ENCODE assay signal across 8 cellular contexts in the genomic region with DNA sequence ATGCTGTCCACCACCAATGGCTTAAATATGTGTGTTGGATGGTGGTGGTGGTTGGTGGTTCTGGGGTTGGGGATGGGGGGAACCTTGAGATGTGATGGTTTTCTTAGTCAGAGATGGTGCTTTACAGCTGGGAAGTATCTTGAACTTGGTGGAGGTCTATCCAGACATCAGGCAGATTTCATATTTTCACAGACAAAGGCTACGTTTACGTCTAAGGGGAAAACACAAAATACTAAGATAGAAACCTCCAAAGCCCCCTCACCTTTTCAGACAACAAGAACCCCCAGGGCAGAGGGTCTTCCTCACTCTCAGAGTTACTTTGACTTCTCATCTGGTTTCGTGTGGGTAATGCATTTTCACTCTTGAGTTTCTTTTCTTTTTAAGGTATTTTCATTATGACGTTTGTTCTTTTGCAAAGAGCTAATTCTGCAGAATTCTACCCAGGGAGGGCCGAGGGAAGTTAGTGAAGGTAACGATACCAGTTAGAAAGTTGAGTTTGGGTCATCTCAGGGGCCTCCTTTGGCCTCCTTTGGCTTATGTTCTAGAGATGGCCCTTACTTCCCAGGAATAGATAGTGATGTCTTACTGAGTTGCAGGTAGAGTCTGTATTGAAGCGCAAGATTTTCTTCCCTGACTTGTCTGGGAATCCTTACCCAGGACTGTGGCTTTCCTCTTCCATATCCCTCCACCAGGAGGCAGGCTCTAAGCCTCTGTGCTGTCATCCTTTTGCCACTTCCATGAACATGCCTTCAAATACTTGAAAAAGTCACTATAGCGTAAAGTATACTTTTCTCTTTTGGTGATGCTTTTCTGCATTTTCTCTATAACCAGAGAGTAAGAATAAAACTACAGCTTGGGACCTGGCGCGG. TPM values are rescaled to one million over a fixed set of nuclear protein-coding genes. Genes with fewer than 3 reads are reported as not detected.
DNase-seq lines count a peak whose midpoint lies in the region; ATAC-seq and TF ChIP-seq lines count a peak whose summit lies in the region.

No MANE protein-coding gene starts in this region.

- H2BK120ac ChIP-seq in neuronal stem cell (ENCODE audit: low read depth, low read length): no peak overlapping the region

- H3K4me2 ChIP-seq in neural progenitor cell (no peak overlapping the region), neuronal stem cell (ENCODE audit: insufficient read depth, low read length, poor library complexity, severe bottlenecking) (no peak overlapping the region)

- H3K4me3 Mint-ChIP-seq in activated T-cell treated with anti-CD3 and anti-CD28 coated beads, Interleukin-2, amount 50 U/mL, for 72 hours: peak overlapping the region; percentile 84 to 85
- no peak overlapping the region for H3K4me3 Mint-ChIP-seq in neural progenitor cell

- H3K27ac ChIP-seq in neural progenitor cell (no peak overlapping the region), neuronal stem cell (replicated peaks; ENCODE audit: low read length) (no peak overlapping the region), tibial artery (no peak overlapping the region)

- H3K9ac ChIP-seq in neural progenitor cell: no peak overlapping the region
- no peak overlapping the region for H3K9ac ChIP-seq in neuronal stem cell (ENCODE audit: low read depth, low read length, poor library complexity)

- H3K4me1 Mint-ChIP-seq in activated T-cell treated with anti-CD3 and anti-CD28 coated beads, Interleukin-2, amount 50 U/mL, for 72 hours (ENCODE audit: low read depth): peaks cover 96% of the 10 kb centered on the region
- peaks cover 23% of the 10 kb centered on the region for H3K4me1 Mint-ChIP-seq in neural progenitor cell

- no peaks in the 10 kb centered on the region for H3K27me3 ChIP-seq in neural progenitor cell
- H3K27me3 ChIP-seq in neuronal stem cell (ENCODE audit: control insufficient read depth in 3 of 3, insufficient read depth in 3 of 3, low read depth in 1 of 3, low read length in 3 of 3): no peaks in the 10 kb centered on the region
- no peaks in the 10 kb centered on the region for H3K27me3 ChIP-seq in tibial artery

- no peak overlapping the region for H2BK12ac ChIP-seq in neuronal stem cell (ENCODE audit: low read length)

- ATAC-seq in GM18520 (IDR thresholded peaks at IDR 0.05; ENCODE audit: unreplicated experiment) (peak; percentile 27), HG03025 (IDR thresholded peaks at IDR 0.05; ENCODE audit: low FRiP score, unreplicated experiment) (peak; percentile 49)
- peak; percentile 54 to 63 for ATAC-seq in activated T-cell treated with anti-CD3 and anti-CD28 coated beads, Interleukin-2, amount 50 U/mL, for 72 hours (replicated peaks in 1 of 2)

- H3K4ac ChIP-seq in neuronal stem cell (ENCODE audit: low read length): no peak overlapping the region

- H3K9me3 ChIP-seq in neural progenitor cell (ENCODE audit: low read depth) (no peaks in the 10 kb centered on the region), neuronal stem cell (replicated peaks in 1 of 2; ENCODE audit: control insufficient read depth in 2 of 2, insufficient read depth in 1 of 2, low read depth in 1 of 2, low read length in 2 of 2) (no peaks in the 10 kb centered on the region), tibial artery (no peaks in the 10 kb centered on the region)

- no peaks in the 10 kb centered on the region for H3K27me3 Mint-ChIP-seq in activated T-cell treated with anti-CD3 and anti-CD28 coated beads, Interleukin-2, amount 50 U/mL, for 72 hours (ENCODE audit: low read depth)
- H3K27me3 Mint-ChIP-seq in neural progenitor cell (ENCODE audit: insufficient read depth, low read depth): peaks cover 4% of the 10 kb centered on the region

- H3K18ac ChIP-seq in neuronal stem cell (ENCODE audit: low read length): no peak overlapping the region

- no CpG with 5 or more reads among the region's 10 CpGs for WGBS in neuronal stem cell (ENCODE audit: extremely low coverage in 2 of 2, insufficient read length in 2 of 2, insufficient replicate concordance in 1 of 2), 2 donors

- H3K79me2 ChIP-seq in neural progenitor cell (ENCODE audit: low read depth): no peaks in the 10 kb centered on the region

- no peak overlapping the region for H3K23ac ChIP-seq in neuronal stem cell (ENCODE audit: low read depth, low read length, poor library complexity)

- H3K79me1 ChIP-seq in neuronal stem cell (ENCODE audit: low read depth, low read length): no peaks in the 10 kb centered on the region

- no peak overlapping the region for H3K14ac ChIP-seq in neuronal stem cell (ENCODE audit: low read length)

- H3K4me1 ChIP-seq in neural progenitor cell (peaks cover 6% of the 10 kb centered on the region), neuronal stem cell (ENCODE audit: control insufficient read depth in 2 of 2, insufficient read depth in 1 of 2, low read depth in 1 of 2, low read length in 2 of 2) (peaks cover 0 to 3% of the 10 kb centered on the region in 2 donors), tibial artery (no peaks in the 10 kb centered on the region)

- CTCF ChIA-PET in AG04449 (lab: Yijun Ruan, JAX): interaction anchor here (1.6 to 2.9 kb wide), 2 partner anchors 10 to 11 kb away, joined by 5 to 8 read pairs; no protein-coding TSS in a partner anchor

- H3K27ac Mint-ChIP-seq in activated T-cell treated with anti-CD3 and anti-CD28 coated beads, Interleukin-2, amount 50 U/mL, for 72 hours: peak overlapping the region; percentile 92
- peak overlapping the region; percentile 9 for H3K27ac Mint-ChIP-seq in neural progenitor cell

- no peak overlapping the region for H4K8ac ChIP-seq in neuronal stem cell (ENCODE audit: low read depth, low read length)

- H4K20me1 ChIP-seq in neural progenitor cell (ENCODE audit: low read depth): no peaks in the 10 kb centered on the region

- POLR2A ChIA-PET in AG04449 (lab: Yijun Ruan, JAX): no interaction called here

- peak; percentile 27 for TF ChIP-seq CTCF in AG04449 (IDR thresholded peaks at IDR 0.05; ENCODE audit: insufficient read depth, low read length, missing control alignments)
- peak; percentile 69 for TF ChIP-seq CTCF in neural progenitor cell (IDR thresholded peaks at IDR 0.05)
- peak in 1 of 2 experiments; percentile 6 for TF ChIP-seq CTCF in tibial artery (IDR thresholded peaks at IDR 0.05)

- no peaks in the 10 kb centered on the region for H3K36me3 ChIP-seq in neural progenitor cell
- H3K36me3 ChIP-seq in neuronal stem cell (replicated peaks in 1 of 2; ENCODE audit: control insufficient read depth in 2 of 2, insufficient read depth in 2 of 2, low read length in 2 of 2): no peaks in the 10 kb centered on the region
- H3K36me3 ChIP-seq in tibial artery: no peaks in the 10 kb centered on the region

- no peaks in the 10 kb centered on the region for H3F3A ChIP-seq in neural progenitor cell (ENCODE audit: low read depth)

- H2AFZ ChIP-seq in neural progenitor cell (replicated peaks) (no peak overlapping the region), neuronal stem cell (ENCODE audit: low read length) (no peak overlapping the region)

- no peak overlapping the region for H4K91ac ChIP-seq in neuronal stem cell (ENCODE audit: low read depth, low read length, poor library complexity)

- H2BK15ac ChIP-seq in neuronal stem cell (ENCODE audit: low read length): no peak overlapping the region

- H3K9me3 Mint-ChIP-seq in activated T-cell treated with anti-CD3 and anti-CD28 coated beads, Interleukin-2, amount 50 U/mL, for 72 hours: peaks cover 4 to 6% of the 10 kb centered on the region in 2 donors
- no peaks in the 10 kb centered on the region for H3K9me3 Mint-ChIP-seq in neural progenitor cell

- DNase-seq in AG04449 (ENCODE audit: low read depth, low spot score): no peak
- DNase-seq in activated T-cell treated with anti-CD3 and anti-CD28 coated beads, Interleukin-2, amount 50 U/mL, for 72 hours: peak; percentile 61 to 62
- peak; percentile 36 for DNase-seq in neural progenitor cell (ENCODE audit: low spot score)
- no peak for DNase-seq in neuronal stem cell (ENCODE audit: low spot score)
- DNase-seq in posterior vena cava (ENCODE audit: low spot score): no peak
- DNase-seq in tibial artery: no peak

- H3K4me3 ChIP-seq in AG04449 (ENCODE audit: low read depth, low read length): no peak overlapping the region
- H3K4me3 ChIP-seq in neural progenitor cell: no peak overlapping the region
- no peak overlapping the region for H3K4me3 ChIP-seq in neuronal stem cell (ENCODE audit: low read length in 2 of 2)
- no peak overlapping the region for H3K4me3 ChIP-seq in tibial artery

- intact Hi-C loops in posterior vena cava (cut with DNase I) (no loop called here), tibial artery (cut with DNase I; ENCODE audit: low total_unique reads) (no loop called here)

- H3K36me3 Mint-ChIP-seq in activated T-cell treated with anti-CD3 and anti-CD28 coated beads, Interleukin-2, amount 50 U/mL, for 72 hours (ENCODE audit: insufficient read depth in 2 of 2): peaks cover 23 to 35% of the 10 kb centered on the region in 2 donors
- peaks cover 20% of the 10 kb centered on the region for H3K36me3 Mint-ChIP-seq in neural progenitor cell

- H2AK5ac ChIP-seq in neuronal stem cell (ENCODE audit: low read depth, low read length): no peak overlapping the region

- H2BK5ac ChIP-seq in neuronal stem cell (ENCODE audit: low read length): no peak overlapping the region

RNA-seq across cellular contexts. Expression of a gene that starts 31.9 kb away (rescaled TPM):
- 100 to 1,000 TPM; 150 to 182 TPM for total RNA-seq in activated T-cell treated with anti-CD3 and anti-CD28 coated beads, Interleukin-2, amount 50 U/mL, for 72 hours
- total RNA-seq in neural progenitor cell (ENCODE audit: low replicate concordance) (5.7 and 11.2 TPM in 2 replicates), posterior vena cava (1 to 10 TPM; 3.2 to 4.2 TPM)
- polyA plus RNA-seq in neuronal stem cell (2013, experiment 1 of 2): 1.4 TPM
- polyA plus RNA-seq in neuronal stem cell (2013, experiment 2 of 2): 0.91 TPM

Comparison
In these comparisons a context has a peak if more than half of its experiments do, and no peak if none do; other contexts are left out.
1. DNase-seq: peak in activated T-cell treated with anti-CD3 and anti-CD28 coated beads, Interleukin-2, amount 50 U/mL, for 72 hours (2 of 2) and neural progenitor cell (single experiment); none in AG04449 (single experiment), neuronal stem cell (single experiment), posterior vena cava (single experiment) and tibial artery (0 of 2).
2. RNA of a gene that starts 31.9 kb away (total RNA-seq): 150 to 182 TPM in activated T-cell treated with anti-CD3 and anti-CD28 coated beads, Interleukin-2, amount 50 U/mL, for 72 hours; 5.7 to 11.2 TPM in neural progenitor cell and 3.2 to 4.2 TPM in posterior vena cava; every median in the first group is over 10 times any median in the second.
3. Peak in every context shown above with its lines, with median percentiles within 50 percentile points of each other: ATAC-seq.